In the genomic region with DNA sequence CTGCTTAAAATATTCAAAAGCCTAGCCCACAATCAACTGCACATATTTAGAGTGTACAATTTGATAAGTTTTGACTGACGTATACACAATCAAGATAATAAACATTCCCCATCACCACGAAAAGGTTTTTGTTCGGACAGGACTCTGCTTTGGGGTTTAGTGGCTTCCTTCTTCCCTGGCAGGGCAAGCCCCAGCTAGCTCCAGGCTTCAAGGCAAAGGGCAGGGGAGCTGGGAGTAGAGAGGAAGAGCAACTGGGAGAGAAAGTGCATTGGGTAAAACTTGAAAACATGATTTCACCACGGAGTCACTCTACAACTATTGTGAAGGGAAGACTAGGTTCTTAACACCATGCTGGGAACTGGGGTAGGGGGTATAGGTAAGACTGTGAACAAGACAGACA, we compare ENCODE assay signal across 16 cellular contexts.
"Had no signal": no experiment of that assay in that cellular context is flagged by ENCODE, and none has a peak within 500 bp of the region (broad histone marks: within the 10 kb centered on the region; RNA-seq: fewer than 3 reads in every experiment).

No MANE protein-coding gene starts in this region.

- H3K27me3 ChIP-seq: esophagus squamous epithelium, hepatocyte, pancreas, uterus had no signal

- H3K27me3 Mint-ChIP-seq: type B pancreatic cell had no signal

- H3K27ac Mint-ChIP-seq: progenitor cell of endocrine pancreas, type B pancreatic cell had no signal

- H3K4me2 ChIP-seq: hepatocyte had no signal

- H3K36me3 Mint-ChIP-seq: type B pancreatic cell had no signal

- H3K4me3 ChIP-seq: coronary artery, esophagus squamous epithelium, hepatocyte, pancreas, uterus had no signal

- H3K4me3 Mint-ChIP-seq: naive thymus-derived CD4-positive, alpha-beta T cell; neural crest cell; type B pancreatic cell had no signal

- H3K4me1 Mint-ChIP-seq: neural crest cell had no signal

- FAIRE-seq: pancreas, small intestine had no signal

- DNase-seq: effector CD4-positive, alpha-beta T cell; esophagus squamous epithelium; head of caudate nucleus; naive thymus-derived CD4-positive, alpha-beta T cell; occipital lobe; pancreas; stimulated activated CD4-positive, alpha-beta T cell treated with anti-CD3 and anti-CD28 coated beads, Interleukin-12 subunit alpha, Interleukin-12 subunit beta, amount 100 ng/mL, for 4 hours; stimulated activated CD4-positive, alpha-beta T cell treated with anti-CD3 and anti-CD28 coated beads, Interleukin-2, amount 100 ng/mL, for 48 hours; stimulated activated naive CD4-positive, alpha-beta T cell treated with Interleukin-2 at 50 U/mL for 16 hours; uterus had no signal

- H3K4me1 ChIP-seq: pancreas, uterus had no signal

- ATAC-seq: naive thymus-derived CD4-positive, alpha-beta T cell had no signal

- H3K79me2 ChIP-seq: hepatocyte had no signal

- H3K9me3 ChIP-seq: esophagus squamous epithelium, pancreas, uterus had no signal

- H3K36me3 ChIP-seq: esophagus squamous epithelium, pancreas, uterus had no signal

- H2AFZ ChIP-seq: hepatocyte had no signal

- H3K27ac ChIP-seq: coronary artery, hepatocyte, pancreas, uterus had no signal
